ENCODE assay signal across 8 cellular contexts in genomic region chr11:12086271-12087074, GRCh38. TPM values are rescaled to one million over a fixed set of nuclear protein-coding genes. Genes with fewer than 3 reads are reported as not detected.
A peak's percentile ranks its signal among the peaks of the same experiment; 100 is the strongest.
DNase-seq lines count a peak whose midpoint lies in the region; ATAC-seq and TF ChIP-seq lines count a peak whose summit lies in the region.

No MANE protein-coding gene starts in this region.

- intact Hi-C loops in Caco-2 (cut with micrococcal nuclease; ENCODE audit: unreplicated experiment), result loop anchor here (1.0 to 2.0 kb wide), 2 partner anchors 20 to 40 kb away; no protein-coding TSS in a partner anchor

- H3K4me1 ChIP-seq in Caco-2, result peaks cover 64% of the 10 kb centered on the region
- peaks cover 21 to 29% of the 10 kb centered on the region in 2 donors for H3K4me1 ChIP-seq in lung (ENCODE audit: control insufficient read depth in 2 of 2, insufficient read depth in 2 of 2, low read length in 2 of 2)

- peak; percentile 32 to 40 for DNase-seq in Caco-2
- peak; percentile 57 to 83 for DNase-seq in NCI-H524 (lab: John Stamatoyannopoulos, UW)
- DNase-seq in cerebellar nuclear complex (lab: John Stamatoyannopoulos, UW), result peak; percentile 74 to 79
- peak; percentile 45 for DNase-seq in lung (ENCODE audit: low spot score)
- no peak for DNase-seq in NCI-H1092 treated with DMSO at 0.1 percent for 48 hours (lab: John Stamatoyannopoulos, UW)
- DNase-seq in T-helper 9 cell, result no peak
- DNase-seq in DMS114 treated with DMSO at 0.1 percent for 48 hours (lab: John Stamatoyannopoulos, UW; ENCODE audit: unreplicated experiment), result no peak
- DNase-seq in activated naive CD4-positive, alpha-beta T cell (lab: John Stamatoyannopoulos, UW), result no peak

- peak overlapping the region; percentile 78 for H3K27ac Mint-ChIP-seq in Caco-2 (ENCODE audit: unreplicated experiment)

- peak overlapping the region; percentile 47 for H3K4me3 Mint-ChIP-seq in Caco-2 (ENCODE audit: unreplicated experiment)

- TSS peak; percentile 45 for BruUV-seq in Caco-2 (replicated peaks; lab: Mats Ljungman, UMichigan)

- H3K27me3 ChIP-seq in Caco-2 (replicated peaks; ENCODE audit: control insufficient read depth, insufficient read depth, low read length) (no peaks in the 10 kb centered on the region), lung (ENCODE audit: control insufficient read depth, insufficient read depth) (no peaks in the 10 kb centered on the region)

- TF ChIP-seq CTCF in Caco-2 (IDR thresholded peaks at IDR 0.05; ENCODE audit: insufficient read depth in 1 of 2, low read depth in 1 of 2, low read length in 1 of 2, severe bottlenecking in 1 of 2, unreplicated experiment in 1 of 2), result no peak
- no peak for TF ChIP-seq CTCF in lung (IDR thresholded peaks at IDR 0.05; ENCODE audit: control extremely low read depth, extremely low read depth)

- H3K27ac ChIP-seq in lung (ENCODE audit: low read depth in 1 of 2, low read length in 1 of 2), result peak overlapping the region; percentile 82 to 90

- CTCF ChIA-PET in Caco-2 (lab: Charles Lee), result interaction anchor here (0.8 to 3.3 kb wide), 11 partner anchors 15 to 195 kb away, joined by 3 to 21 read pairs (median 4); partner anchors contain the start of gene MICAL2

- no peaks in the 10 kb centered on the region for H3K27me3 Mint-ChIP-seq in Caco-2 (ENCODE audit: insufficient read depth, unreplicated experiment)

- H3K9me3 Mint-ChIP-seq in Caco-2 (ENCODE audit: unreplicated experiment), result peaks cover 7% of the 10 kb centered on the region

- WGBS in lung, 2 donors, result 12 to 44% methylated on average over 3 of the region's 3 CpGs

- peak; percentile 45 for ATAC-seq in lung (ENCODE audit: insufficient read depth, low FRiP score)

- H3K36me3 Mint-ChIP-seq in Caco-2 (ENCODE audit: insufficient read depth, unreplicated experiment), result no peaks in the 10 kb centered on the region

- POLR2A ChIA-PET in Caco-2 (lab: Charles Lee), result interaction anchor here (2.6 kb wide), 1 partner anchor 20 kb away, joined by 13 read pairs; no protein-coding TSS in a partner anchor

- H3K9me3 ChIP-seq in Caco-2 (no peaks in the 10 kb centered on the region), lung (ENCODE audit: control insufficient read depth in 2 of 2, insufficient read depth in 1 of 2, low read length in 1 of 2) (no peaks in the 10 kb centered on the region)

- no peak overlapping the region for H3K4me3 ChIP-seq in Caco-2 (ENCODE audit: low read depth, low read length)
- H3K4me3 ChIP-seq in lung, result no peak overlapping the region

- H3K36me3 ChIP-seq in Caco-2 (ENCODE audit: control insufficient read depth, insufficient read depth, low read length), result no peaks in the 10 kb centered on the region
- H3K36me3 ChIP-seq in lung (ENCODE audit: control insufficient read depth in 2 of 2, insufficient read depth in 2 of 2, low read length in 2 of 2), result no peaks in the 10 kb centered on the region

- H3K4me1 Mint-ChIP-seq in Caco-2 (ENCODE audit: low read depth, unreplicated experiment), result peaks cover 52% of the 10 kb centered on the region

RNA-seq across cellular contexts. Expression of gene MICAL2, which starts 23.9 kb away (rescaled TPM):
- total RNA-seq in Caco-2 (2022), result 247 and 272 TPM in 2 replicates
- 100 to 1,000 TPM; 124 to 218 TPM for total RNA-seq in lung
- 10 to 100 TPM; 38.2 to 75.3 TPM for polyA plus RNA-seq in lung

Comparison
In these comparisons a context has a peak if more than half of its experiments do, and no peak if none do; other contexts are left out.
1. DNase-seq: peak in Caco-2 (2 of 2), NCI-H524 (2 of 2), cerebellar nuclear complex (2 of 2) and lung (single experiment); none in NCI-H1092 treated with DMSO at 0.1 percent for 48 hours (single experiment), T-helper 9 cell (single experiment), DMS114 treated with DMSO at 0.1 percent for 48 hours (single experiment) and activated naive CD4-positive, alpha-beta T cell (0 of 4).